8 cellular contexts compared by ENCODE assay signal in genomic region chr1:98794196-98794886, GRCh38.
A peak's percentile ranks its signal among the peaks of the same experiment; 100 is the strongest.
DNase-seq lines count a peak whose midpoint lies in the region; ATAC-seq and TF ChIP-seq lines count a peak whose summit lies in the region.

No MANE protein-coding gene starts in this region.

- H3K79me2 ChIP-seq in osteoblast (ENCODE audit: insufficient read depth, low read length): no peaks in the 10 kb centered on the region

- DNase-seq in Daoy (ENCODE audit: low read depth) (peak; percentile 58), GM20000 (ENCODE audit: low spot score) (peak; percentile 47), NT2/D1 (ENCODE audit: low read depth, low spot score) (peak; percentile 65), activated T-cell treated with anti-CD3 and anti-CD28 coated beads for 4 hours (peak; percentile 36), fibroblast of peridontal ligament (ENCODE audit: extremely low read depth) (peak; percentile 80), osteoblast (ENCODE audit: insufficient read length, low spot score, missing footprints) (peak; percentile 46), mesenteric fat pad (ENCODE audit: low spot score) (no peak)

- H4K20me1 ChIP-seq in osteoblast (ENCODE audit: insufficient read depth, low read length): no peaks in the 10 kb centered on the region

- TF ChIP-seq CTCF in GM20000 (IDR thresholded peaks at IDR 0.05; ENCODE audit: extremely low read depth, missing control alignments) (peak; percentile 64), osteoblast (IDR thresholded peaks at IDR 0.05; ENCODE audit: extremely low read depth, low read depth, low read length) (peak; percentile 91)

- H3K36me3 ChIP-seq in NT2/D1 (ENCODE audit: insufficient read depth, insufficient read length, low read length) (no peaks in the 10 kb centered on the region), osteoblast (ENCODE audit: insufficient read depth, low read length) (no peaks in the 10 kb centered on the region)

- H3K4me1 ChIP-seq in NT2/D1 (ENCODE audit: insufficient read depth, insufficient read length) (no peaks in the 10 kb centered on the region), osteoblast (ENCODE audit: insufficient read depth, low read length) (peaks cover 3% of the 10 kb centered on the region)

- H3K27me3 ChIP-seq in NT2/D1 (ENCODE audit: insufficient read depth, insufficient read length): no peaks in the 10 kb centered on the region
- no peaks in the 10 kb centered on the region for H3K27me3 ChIP-seq in osteoblast (ENCODE audit: insufficient read depth, low read length)

- no peak overlapping the region for H3K9ac ChIP-seq in NT2/D1 (ENCODE audit: insufficient read length, low read depth)

- no peak overlapping the region for H2AFZ ChIP-seq in osteoblast (ENCODE audit: low read length)

- H3K9me3 ChIP-seq in NT2/D1 (ENCODE audit: insufficient read depth, low read length) (no peaks in the 10 kb centered on the region), osteoblast (ENCODE audit: low read depth, low read length) (no peaks in the 10 kb centered on the region)

- H3K4me2 ChIP-seq in osteoblast (ENCODE audit: insufficient read depth, low read length): no peak overlapping the region

- peak; percentile 93 for ATAC-seq in HG03521 (IDR thresholded peaks at IDR 0.05; ENCODE audit: unreplicated experiment)

- no peak overlapping the region for H3K4me3 ChIP-seq in NT2/D1 (ENCODE audit: insufficient read length, low read depth)
- no peak overlapping the region for H3K4me3 ChIP-seq in osteoblast (ENCODE audit: insufficient read depth, low read length)

- no peak overlapping the region for H3K27ac ChIP-seq in osteoblast (ENCODE audit: low read depth, low read length)
